ENCODE assay signal across 7 cellular contexts in genomic region chr2:28978001-28978400, GRCh38. TPM values are rescaled to one million over a fixed set of nuclear protein-coding genes. Genes with fewer than 3 reads are reported as not detected.
DNase-seq lines count a peak whose midpoint lies in the region; ATAC-seq and TF ChIP-seq lines count a peak whose summit lies in the region.
"Not testable (repeated sequence)": the region's sequence is repeated elsewhere in the genome, so short reads cannot be mapped to it uniquely, and the experiment has no call there.

No MANE protein-coding gene starts in this region.

- not testable (repeated sequence) for DNase-seq in Calu3; T-helper 17 cell; activated naive CD8-positive, alpha-beta T cell treated with anti-CD3 and anti-CD28 coated beads, Interleukin-2, amount 10 ng/mL, durations not matched to agents 7 days and 5 days; effector memory CD8-positive, alpha-beta T cell; immature natural killer cell; stimulated activated naive B cell treated with anti-CD40 and anti-IgM and Interleukin-4, amounts not matched to agents 10 μg/mL and 1 μg/mL and 100 μg/mL, for 72 hours
- peak; percentile 23 for DNase-seq in sciatic nerve (ENCODE audit: low spot score)

- POLR2A ChIA-PET in activated naive CD8-positive, alpha-beta T cell treated with anti-CD3 and anti-CD28 coated beads, Interleukin-2, amount 10 ng/mL, durations not matched to agents 7 days and 5 days (lab: Charles Lee): not testable (repeated sequence)

- not testable (repeated sequence) for H3K9me3 Mint-ChIP-seq in Calu3 (ENCODE audit: low read depth, unreplicated experiment); activated naive CD8-positive, alpha-beta T cell treated with anti-CD3 and anti-CD28 coated beads, Interleukin-2, amount 10 ng/mL, durations not matched to agents 7 days and 5 days; effector memory CD8-positive, alpha-beta T cell; immature natural killer cell; stimulated activated naive B cell treated with anti-CD40 and anti-IgM and Interleukin-4, amounts not matched to agents 10 μg/mL and 1 μg/mL and 100 μg/mL, for 72 hours

- H3K9me3 ChIP-seq in T-helper 17 cell (ENCODE audit: control insufficient read depth, low read length, poor library complexity, severe bottlenecking): not testable (repeated sequence)

- not testable (repeated sequence) for BruUV-seq in Calu3 (replicated peaks; lab: Mats Ljungman, UMichigan)

- intact Hi-C loops in Calu3 (cut with micrococcal nuclease; ENCODE audit: unreplicated experiment): loop anchor here (5.0 kb wide), 1 partner anchor 134 kb away; no protein-coding TSS in a partner anchor
- intact Hi-C loops in sciatic nerve (cut with DNase I): not testable (repeated sequence)

- peaks cover 25% of the 10 kb centered on the region for H3K36me3 Mint-ChIP-seq in Calu3 (ENCODE audit: insufficient read depth, unreplicated experiment)
- H3K36me3 Mint-ChIP-seq in T-helper 17 cell (ENCODE audit: low read depth); activated naive CD8-positive, alpha-beta T cell treated with anti-CD3 and anti-CD28 coated beads, Interleukin-2, amount 10 ng/mL, durations not matched to agents 7 days and 5 days; effector memory CD8-positive, alpha-beta T cell (ENCODE audit: insufficient read depth); immature natural killer cell; stimulated activated naive B cell treated with anti-CD40 and anti-IgM and Interleukin-4, amounts not matched to agents 10 μg/mL and 1 μg/mL and 100 μg/mL, for 72 hours: not testable (repeated sequence)

- ATAC-seq in T-helper 17 cell; activated naive CD8-positive, alpha-beta T cell treated with anti-CD3 and anti-CD28 coated beads, Interleukin-2, amount 10 ng/mL, durations not matched to agents 7 days and 5 days (ENCODE audit: low read depth); effector memory CD8-positive, alpha-beta T cell (replicated peaks); sciatic nerve; stimulated activated naive B cell treated with anti-CD40 and anti-IgM and Interleukin-4, amounts not matched to agents 10 μg/mL and 1 μg/mL and 100 μg/mL, for 72 hours (replicated peaks): not testable (repeated sequence)

- H3K4me3 Mint-ChIP-seq in Calu3 (ENCODE audit: low read depth, unreplicated experiment); T-helper 17 cell; activated naive CD8-positive, alpha-beta T cell treated with anti-CD3 and anti-CD28 coated beads, Interleukin-2, amount 10 ng/mL, durations not matched to agents 7 days and 5 days; effector memory CD8-positive, alpha-beta T cell; immature natural killer cell; stimulated activated naive B cell treated with anti-CD40 and anti-IgM and Interleukin-4, amounts not matched to agents 10 μg/mL and 1 μg/mL and 100 μg/mL, for 72 hours: not testable (repeated sequence)

- H3K27ac Mint-ChIP-seq in Calu3 (ENCODE audit: unreplicated experiment) (peak overlapping the region; percentile 20), T-helper 17 cell (peak overlapping the region; percentile 87), immature natural killer cell (peak overlapping the region in 4 of 6 donors; percentile 17 to 77 (median 45))
- peak overlapping the region; percentile 14 for H3K27ac Mint-ChIP-seq in activated naive CD8-positive, alpha-beta T cell treated with anti-CD3 and anti-CD28 coated beads, Interleukin-2, amount 10 ng/mL, durations not matched to agents 7 days and 5 days
- peak overlapping the region; percentile 83 to 85 for H3K27ac Mint-ChIP-seq in effector memory CD8-positive, alpha-beta T cell
- peak overlapping the region; percentile 21 for H3K27ac Mint-ChIP-seq in stimulated activated naive B cell treated with anti-CD40 and anti-IgM and Interleukin-4, amounts not matched to agents 10 μg/mL and 1 μg/mL and 100 μg/mL, for 72 hours

- CTCF ChIA-PET in Calu3 (lab: Charles Lee): not testable (repeated sequence)

- H3K4me1 Mint-ChIP-seq in Calu3 (ENCODE audit: low read depth, unreplicated experiment): peaks cover 36% of the 10 kb centered on the region
- not testable (repeated sequence) for H3K4me1 Mint-ChIP-seq in T-helper 17 cell; activated naive CD8-positive, alpha-beta T cell treated with anti-CD3 and anti-CD28 coated beads, Interleukin-2, amount 10 ng/mL, durations not matched to agents 7 days and 5 days; effector memory CD8-positive, alpha-beta T cell (ENCODE audit: low read depth in 2 of 2); immature natural killer cell; stimulated activated naive B cell treated with anti-CD40 and anti-IgM and Interleukin-4, amounts not matched to agents 10 μg/mL and 1 μg/mL and 100 μg/mL, for 72 hours

- not testable (repeated sequence) for TF ChIP-seq CTCF in Calu3 (IDR thresholded peaks at IDR 0.05; ENCODE audit: unreplicated experiment)

- H3K27me3 Mint-ChIP-seq in Calu3 (ENCODE audit: unreplicated experiment); T-helper 17 cell; activated naive CD8-positive, alpha-beta T cell treated with anti-CD3 and anti-CD28 coated beads, Interleukin-2, amount 10 ng/mL, durations not matched to agents 7 days and 5 days; effector memory CD8-positive, alpha-beta T cell; immature natural killer cell (ENCODE audit: low read depth in 3 of 3): not testable (repeated sequence)
- peaks cover 7 to 14% of the 10 kb centered on the region in 2 donors for H3K27me3 Mint-ChIP-seq in stimulated activated naive B cell treated with anti-CD40 and anti-IgM and Interleukin-4, amounts not matched to agents 10 μg/mL and 1 μg/mL and 100 μg/mL, for 72 hours

RNA-seq across cellular contexts. Expression of gene TOGARAM2, which starts 3.1 kb away (rescaled TPM):
- total RNA-seq in Calu3 (2022) (0.47 and 0.85 TPM in 2 replicates), T-helper 17 cell (1 to 10 TPM; 4.2 to 5.2 TPM), sciatic nerve (5.3 TPM)
- total RNA-seq in activated naive CD8-positive, alpha-beta T cell treated with anti-CD3 and anti-CD28 coated beads, Interleukin-2, amount 10 ng/mL, durations not matched to agents 7 days and 5 days: 1 to 10 TPM; 5.2 to 5.3 TPM
- 10 to 100 TPM in 1 of 3 donors, 1 to 10 TPM in 2; 3.1 to 13.0 (median 9.5) TPM for polyA plus RNA-seq in immature natural killer cell

Comparison
In these comparisons a context has a peak if more than half of its experiments do, and no peak if none do; other contexts are left out.
1. H3K27ac Mint-ChIP-seq: peak in every context shown above with its lines; median percentile 87 in T-helper 17 cell; 84 in effector memory CD8-positive, alpha-beta T cell; 45 in immature natural killer cell; 21 in stimulated activated naive B cell treated with anti-CD40 and anti-IgM and Interleukin-4, amounts not matched to agents 10 μg/mL and 1 μg/mL and 100 μg/mL, for 72 hours; 20 in Calu3; 14 in activated naive CD8-positive, alpha-beta T cell treated with anti-CD3 and anti-CD28 coated beads, Interleukin-2, amount 10 ng/mL, durations not matched to agents 7 days and 5 days.